8 cellular contexts compared by ENCODE assay signal in genomic region chr15:41773729-41774061, GRCh38. TPM values are rescaled to one million over a fixed set of nuclear protein-coding genes. Genes with fewer than 3 reads are reported as not detected.
DNase-seq lines count a peak whose midpoint lies in the region; ATAC-seq and TF ChIP-seq lines count a peak whose summit lies in the region.

No MANE protein-coding gene starts in this region.

- DNase-seq in right atrium auricular region (ENCODE audit: low spot score) = no peak
- no peak for DNase-seq in left ventricle myocardium superior
- DNase-seq in body of pancreas = no peak
- DNase-seq in memory B cell (ENCODE audit: low spot score in 2 of 2) = no peak
- DNase-seq in vagina (ENCODE audit: extremely low spot score in 2 of 2) = no peak
- DNase-seq in DMS 273 treated with DMSO at 0.1 percent for 48 hours (lab: John Stamatoyannopoulos, UW) = no peak

- no peaks in the 10 kb centered on the region for H3K27me3 ChIP-seq in right atrium auricular region
- no peaks in the 10 kb centered on the region for H3K27me3 ChIP-seq in body of pancreas
- H3K27me3 ChIP-seq in vagina = no peaks in the 10 kb centered on the region

- TF ChIP-seq POLR2A in body of pancreas (IDR thresholded peaks at IDR 0.05) (no peak), vagina (IDR thresholded peaks at IDR 0.05) (no peak)

- no peak for ATAC-seq in left ventricle myocardium superior
- ATAC-seq in body of pancreas = no peak
- no peak for ATAC-seq in memory B cell (ENCODE audit: low read depth)
- no peak for ATAC-seq in GM21717 (IDR thresholded peaks at IDR 0.05; ENCODE audit: unreplicated experiment)
- no peak for ATAC-seq in HG02970 (IDR thresholded peaks at IDR 0.05; ENCODE audit: low FRiP score, unreplicated experiment)

- no peaks in the 10 kb centered on the region for H3K27me3 Mint-ChIP-seq in memory B cell

- intact Hi-C loops in left ventricle myocardium superior (cut with micrococcal nuclease) = loop anchor here (5.0 kb wide), 1 partner anchor 39 kb away; no protein-coding TSS in a partner anchor
- intact Hi-C loops in body of pancreas (cut with DNase I) = no loop called here
- intact Hi-C loops in vagina (cut with DNase I) = loop anchor here (5.0 kb wide), 1 partner anchor 39 kb away; no protein-coding TSS in a partner anchor

- H3K4me3 Mint-ChIP-seq in memory B cell = peak overlapping the region; percentile 95

- TF ChIP-seq CTCF in right atrium auricular region (IDR thresholded peaks at IDR 0.05) (no peak), body of pancreas (IDR thresholded peaks at IDR 0.05) (no peak), vagina (IDR thresholded peaks at IDR 0.05) (no peak)

- H3K4me3 ChIP-seq in right atrium auricular region = peak overlapping the region; percentile 64 to 72
- H3K4me3 ChIP-seq in body of pancreas = peak overlapping the region; percentile 5 to 83
- peak overlapping the region; percentile 54 to 76 for H3K4me3 ChIP-seq in vagina

- H3K36me3 ChIP-seq in right atrium auricular region (peaks cover 1% of the 10 kb centered on the region), body of pancreas (replicated peaks in 1 of 2; ENCODE audit: insufficient read depth in 1 of 2, low read depth in 2 of 2) (no peaks in the 10 kb centered on the region), vagina (no peaks in the 10 kb centered on the region)

- peaks cover 34% of the 10 kb centered on the region for H3K4me1 Mint-ChIP-seq in memory B cell

- H3K4me1 ChIP-seq in right atrium auricular region (peaks cover 4 to 31% of the 10 kb centered on the region in 2 donors), body of pancreas (peaks cover 37% of the 10 kb centered on the region), vagina (peaks cover 49% of the 10 kb centered on the region)

- H3K9me3 ChIP-seq in right atrium auricular region = no peaks in the 10 kb centered on the region
- H3K9me3 ChIP-seq in body of pancreas = no peaks in the 10 kb centered on the region
- no peaks in the 10 kb centered on the region for H3K9me3 ChIP-seq in vagina

- H3K36me3 Mint-ChIP-seq in memory B cell = no peaks in the 10 kb centered on the region

- H3K27ac Mint-ChIP-seq in memory B cell = peak overlapping the region; percentile 73

- H3K9me3 Mint-ChIP-seq in memory B cell = no peaks in the 10 kb centered on the region

- peak overlapping the region; percentile 84 to 86 for H3K27ac ChIP-seq in right atrium auricular region
- H3K27ac ChIP-seq in body of pancreas = peak overlapping the region; percentile 59 to 91 (median 82)
- H3K27ac ChIP-seq in vagina = peak overlapping the region; percentile 87

- WGBS in body of pancreas, 2 donors = 0 to 1% methylated on average over 7 of the region's 7 CpGs

RNA-seq across cellular contexts. Expression of gene MAPKBP1, which starts 0.6 kb away (rescaled TPM):
- total RNA-seq in right atrium auricular region (10 to 100 TPM; 10.5 TPM), left ventricle myocardium superior (17.0 TPM), body of pancreas (10 to 100 TPM; 12.5 to 31.6 TPM), vagina (35.8 TPM)

RNA-seq across cellular contexts. Expression of gene JMJD7, which starts 54.2 kb away (rescaled TPM):
- total RNA-seq in right atrium auricular region (10 to 100 TPM in 1 of 2 donors, 1 to 10 TPM in 1; 6.4 to 11.7 TPM), left ventricle myocardium superior (16.7 TPM), body of pancreas (10 to 100 TPM in 1 of 2 donors, 1 to 10 TPM in 1; 2.0 to 13.0 TPM), vagina (26.3 TPM)
